In the genomic region with DNA sequence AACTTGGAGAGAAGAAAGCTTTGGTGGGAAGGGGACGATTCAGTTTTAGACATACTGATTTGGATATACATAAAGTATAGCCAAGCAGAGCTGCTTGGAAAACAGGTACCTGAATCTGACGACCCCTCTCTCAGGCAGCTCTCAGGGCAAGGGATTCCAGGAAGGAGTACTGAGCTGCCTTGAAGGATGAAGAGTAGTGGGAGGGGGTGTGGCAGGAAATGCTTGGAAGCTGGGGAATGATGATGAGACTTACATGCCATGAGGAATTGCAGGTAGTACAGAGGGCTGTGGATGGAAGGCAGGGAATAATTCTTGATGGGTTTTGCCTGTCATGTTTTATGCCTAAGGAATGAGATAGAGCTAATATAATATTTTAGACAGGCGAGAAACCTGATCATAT, we compare ENCODE assay signal across 30 cellular contexts.
"Had no signal": no experiment of that assay in that cellular context is flagged by ENCODE, and none has a peak within 500 bp of the region (broad histone marks: within the 10 kb centered on the region; RNA-seq: fewer than 3 reads in every experiment).

No MANE protein-coding gene starts in this region.

- H3K4me3 ChIP-seq: adrenal gland, body of pancreas, breast epithelium had no signal

- H3K9me3 ChIP-seq: adrenal gland, body of pancreas, breast epithelium had no signal

- DNase-seq: activated CD4-positive, alpha-beta memory T cell treated with anti-CD3 and anti-CD28 coated beads, Interleukin-2, amount 10 ng/mL, durations not matched to agents 7 days and 5 days; activated CD4-positive, alpha-beta T cell treated with anti-CD3 and anti-CD28 coated beads for 1 hour; activated CD4-positive, alpha-beta T cell treated with anti-CD3 and anti-CD28 coated beads for 36 hours; activated CD4-positive, alpha-beta T cell treated with anti-CD3 and anti-CD28 coated beads for 48 hours; activated CD4-positive, alpha-beta T cell treated with anti-CD3 and anti-CD28 coated beads, Interleukin-2, amount 10 ng/mL, durations not matched to agents 7 days and 5 days; activated CD4-positive, alpha-beta T cell treated with anti-CD3 and anti-CD28 coated beads, Interleukin-2, amount 50 U/mL, for 48 hours; activated CD4-positive, CD25-positive, alpha-beta regulatory T cell; activated CD8-positive, alpha-beta memory T cell treated with anti-CD3 and anti-CD28 coated beads for 24 hours; activated CD8-positive, alpha-beta memory T cell treated with anti-CD3 and anti-CD28 coated beads, Interleukin-2, amount 10 ng/mL, durations not matched to agents 7 days and 5 days; activated CD8-positive, alpha-beta memory T cell treated with anti-CD3 and anti-CD28 coated beads, Interleukin-2, amount 50 U/mL, for 48 hours; activated CD8-positive, alpha-beta T cell treated with anti-CD3 and anti-CD28 coated beads, Interleukin-2, amount 10 ng/mL, durations not matched to agents 7 days and 5 days; activated effector memory CD4-positive, alpha-beta T cell treated with anti-CD3 and anti-CD28 coated beads, Interleukin-2, amount 50 U/mL, for 16 hours; activated gamma-delta T cell treated with Interleukin-2 at 50 U/mL for 16 hours; activated naive CD4-positive, alpha-beta T cell; activated naive CD4-positive, alpha-beta T cell treated with anti-CD3 and anti-CD28 coated beads for 36 hours; activated naive CD4-positive, alpha-beta T cell treated with anti-CD3 and anti-CD28 coated beads, Interleukin-2, amount 50 U/mL, for 16 hours; activated naive CD8-positive, alpha-beta T cell treated with anti-CD3 and anti-CD28 coated beads for 36 hours; activated T-cell treated with anti-CD3 and anti-CD28 coated beads, Interleukin-2, amount 50 U/mL, for 4 hours; activated T-cell treated with anti-CD3 and anti-CD28 coated beads, Interleukin-2, amount 50 U/mL, for 72 hours; adrenal gland; amniotic stem cell; aorta; body of pancreas; brain microvascular endothelial cell; central memory CD4-positive, alpha-beta T cell; T-helper 1 cell; T-helper 2 cell; T-helper 9 cell had no signal

- H3K4me1 ChIP-seq: adrenal gland, body of pancreas, breast epithelium had no signal

- H3K27me3 ChIP-seq: adrenal gland, body of pancreas, brain microvascular endothelial cell, breast epithelium had no signal

- H3K27ac ChIP-seq: adrenal gland, body of pancreas, brain microvascular endothelial cell, breast epithelium, VCaP had no signal

- H3K36me3 ChIP-seq: adrenal gland, brain microvascular endothelial cell, breast epithelium had no signal
